Comparison of ENCODE assay signal across 17 cellular contexts in genomic region chr19:16374436-16374835, GRCh38. TPM values are rescaled to one million over a fixed set of nuclear protein-coding genes. Genes with fewer than 3 reads are reported as not detected.
DNase-seq lines count a peak whose midpoint lies in the region; ATAC-seq and TF ChIP-seq lines count a peak whose summit lies in the region.
"Had no signal": no experiment of that assay in that cellular context is flagged by ENCODE, and none has a peak within 500 bp of the region (broad histone marks: within the 10 kb centered on the region; RNA-seq: fewer than 3 reads in every experiment).

No MANE protein-coding gene starts in this region.

- DNase-seq in activated naive CD4-positive, alpha-beta T cell treated with anti-CD3 and anti-CD28 coated beads, Interleukin-2, amount 10 ng/mL, durations not matched to agents 7 days and 5 days = peak; percentile 64
- no peak for DNase-seq in activated naive CD4-positive, alpha-beta T cell treated with Interleukin-2 at 50 U/mL for 16 hours
- peak; percentile 47 for DNase-seq in activated CD4-positive, alpha-beta T cell treated with anti-CD3 and anti-CD28 coated beads, Interleukin-2, amount 10 ng/mL, durations not matched to agents 7 days and 5 days
- no peak for DNase-seq in esophagus muscularis mucosa (ENCODE audit: extremely low spot score)
- no peak for DNase-seq in LoVo (ENCODE audit: low spot score)
- no peak for DNase-seq in MM.1S
- DNase-seq: COR-L47, gastrocnemius medialis, NCI-H1092, NCI-H82, WERI-Rb-1 had no signal

- H3K27ac Mint-ChIP-seq in activated naive CD4-positive, alpha-beta T cell treated with anti-CD3 and anti-CD28 coated beads, Interleukin-2, amount 10 ng/mL, durations not matched to agents 7 days and 5 days = no peak overlapping the region
- no peak overlapping the region for H3K27ac Mint-ChIP-seq in activated CD4-positive, alpha-beta T cell treated with anti-CD3 and anti-CD28 coated beads, Interleukin-2, amount 10 ng/mL, durations not matched to agents 7 days and 5 days
- H3K27ac Mint-ChIP-seq in stimulated activated memory B cell treated with anti-CD40 and anti-IgM and Interleukin-4, amounts not matched to agents 10 μg/mL and 1 μg/mL and 100 μg/mL, for 72 hours = peak overlapping the region; percentile 57

- H3K36me3 Mint-ChIP-seq in activated naive CD4-positive, alpha-beta T cell treated with anti-CD3 and anti-CD28 coated beads, Interleukin-2, amount 10 ng/mL, durations not matched to agents 7 days and 5 days = peaks cover 63% of the 10 kb centered on the region
- peaks cover 51% of the 10 kb centered on the region for H3K36me3 Mint-ChIP-seq in activated CD4-positive, alpha-beta T cell treated with anti-CD3 and anti-CD28 coated beads, Interleukin-2, amount 10 ng/mL, durations not matched to agents 7 days and 5 days (ENCODE audit: low read depth)
- H3K36me3 Mint-ChIP-seq in stimulated activated memory B cell treated with anti-CD40 and anti-IgM and Interleukin-4, amounts not matched to agents 10 μg/mL and 1 μg/mL and 100 μg/mL, for 72 hours = peaks cover 59% of the 10 kb centered on the region

- TF ChIP-seq CTCF in esophagus muscularis mucosa (IDR thresholded peaks at IDR 0.05) (no peak), MM.1S (IDR thresholded peaks at IDR 0.05; ENCODE audit: low read length) (no peak)

- no peak overlapping the region for H2AFZ ChIP-seq in MM.1S (ENCODE audit: low read length)

- H3K4me1 Mint-ChIP-seq in activated naive CD4-positive, alpha-beta T cell treated with anti-CD3 and anti-CD28 coated beads, Interleukin-2, amount 10 ng/mL, durations not matched to agents 7 days and 5 days = peaks cover under 1% of the 10 kb centered on the region
- H3K4me1 Mint-ChIP-seq in activated CD4-positive, alpha-beta T cell treated with anti-CD3 and anti-CD28 coated beads, Interleukin-2, amount 10 ng/mL, durations not matched to agents 7 days and 5 days = peaks cover 61% of the 10 kb centered on the region
- peaks cover 56% of the 10 kb centered on the region for H3K4me1 Mint-ChIP-seq in stimulated activated memory B cell treated with anti-CD40 and anti-IgM and Interleukin-4, amounts not matched to agents 10 μg/mL and 1 μg/mL and 100 μg/mL, for 72 hours

- H3K4me3 Mint-ChIP-seq in activated naive CD4-positive, alpha-beta T cell treated with anti-CD3 and anti-CD28 coated beads, Interleukin-2, amount 10 ng/mL, durations not matched to agents 7 days and 5 days = peak overlapping the region; percentile 58
- H3K4me3 Mint-ChIP-seq in activated CD4-positive, alpha-beta T cell treated with anti-CD3 and anti-CD28 coated beads, Interleukin-2, amount 10 ng/mL, durations not matched to agents 7 days and 5 days = peak overlapping the region; percentile 52
- no peak overlapping the region for H3K4me3 Mint-ChIP-seq in stimulated activated memory B cell treated with anti-CD40 and anti-IgM and Interleukin-4, amounts not matched to agents 10 μg/mL and 1 μg/mL and 100 μg/mL, for 72 hours

- no peak overlapping the region for H3K4me2 ChIP-seq in MM.1S (ENCODE audit: low read depth, low read length)
- H3K4me2 ChIP-seq: smooth muscle cell had no signal

- H3K27ac ChIP-seq in esophagus muscularis mucosa (replicated peaks in 1 of 4) (peak overlapping the region in 3 of 4 donors; percentile 27 to 77 (median 63)), MM.1S (ENCODE audit: low read length) (no peak overlapping the region)
- H3K27ac ChIP-seq: gastrocnemius medialis, WERI-Rb-1 had no signal

- H3K9ac ChIP-seq in MM.1S (ENCODE audit: low read length) = no peak overlapping the region

- H3K27me3 ChIP-seq in esophagus muscularis mucosa = no peaks in the 10 kb centered on the region
- H3K27me3 ChIP-seq in MM.1S (replicated peaks; ENCODE audit: insufficient read depth, low read length) = no peaks in the 10 kb centered on the region
- H3K27me3 ChIP-seq: gastrocnemius medialis had no signal

- TF ChIP-seq EP300 in esophagus muscularis mucosa (IDR thresholded peaks at IDR 0.05) = no peak

- WGBS in esophagus muscularis mucosa = 85% methylated on average over 13 of the region's 13 CpGs

- POLR2A ChIA-PET in activated CD4-positive, alpha-beta T cell treated with anti-CD3 and anti-CD28 coated beads, Interleukin-2, amount 10 ng/mL, durations not matched to agents 7 days and 5 days (lab: Charles Lee) = interaction anchor here (1.8 to 1.9 kb wide), 2 partner anchors 46 to 50 kb away, joined by 6 read pairs; partner anchors contain the start of gene KLF2

- H3K36me3 ChIP-seq in esophagus muscularis mucosa (peaks cover 16 to 60% (median 49%) of the 10 kb centered on the region in 4 donors), MM.1S (replicated peaks; ENCODE audit: insufficient read depth, low read length) (no peaks in the 10 kb centered on the region)

- no peak overlapping the region for H3K4me3 ChIP-seq in esophagus muscularis mucosa
- H3K4me3 ChIP-seq in MM.1S (ENCODE audit: low read length) = no peak overlapping the region
- H3K4me3 ChIP-seq: coronary artery, gastrocnemius medialis, K562, smooth muscle cell had no signal

- intact Hi-C loops in esophagus muscularis mucosa (cut with DNase I) = no loop called here

- H3K4me1 ChIP-seq in esophagus muscularis mucosa = peaks cover 47 to 69% (median 58%) of the 10 kb centered on the region in 4 donors
- H3K4me1 ChIP-seq in MM.1S (ENCODE audit: low read length) = peaks cover 41% of the 10 kb centered on the region

- H3K79me2 ChIP-seq in MM.1S (ENCODE audit: low read length) = no peaks in the 10 kb centered on the region

- no peaks in the 10 kb centered on the region for H4K20me1 ChIP-seq in MM.1S (ENCODE audit: insufficient read depth, low read length)

- CTCF ChIA-PET in activated naive CD4-positive, alpha-beta T cell treated with anti-CD3 and anti-CD28 coated beads, Interleukin-2, amount 10 ng/mL, durations not matched to agents 7 days and 5 days (lab: Charles Lee) = interaction anchor here (0.7 to 4.4 kb wide), 4 partner anchors 8 to 46 kb away, joined by 3 to 37 read pairs (median 4); no protein-coding TSS in a partner anchor
- CTCF ChIA-PET in activated CD4-positive, alpha-beta T cell treated with anti-CD3 and anti-CD28 coated beads, Interleukin-2, amount 10 ng/mL, durations not matched to agents 7 days and 5 days (lab: Charles Lee) = interaction anchor here (0.6 to 4.6 kb wide), 6 partner anchors 8 to 166 kb away, joined by 3 to 31 read pairs (median 3); no protein-coding TSS in a partner anchor

- H3F3A ChIP-seq in MM.1S (ENCODE audit: insufficient read depth, low read length) = peaks cover 27% of the 10 kb centered on the region

- H3K9me3 Mint-ChIP-seq in activated naive CD4-positive, alpha-beta T cell treated with anti-CD3 and anti-CD28 coated beads, Interleukin-2, amount 10 ng/mL, durations not matched to agents 7 days and 5 days = no peaks in the 10 kb centered on the region
- no peaks in the 10 kb centered on the region for H3K9me3 Mint-ChIP-seq in activated CD4-positive, alpha-beta T cell treated with anti-CD3 and anti-CD28 coated beads, Interleukin-2, amount 10 ng/mL, durations not matched to agents 7 days and 5 days
- H3K9me3 Mint-ChIP-seq in stimulated activated memory B cell treated with anti-CD40 and anti-IgM and Interleukin-4, amounts not matched to agents 10 μg/mL and 1 μg/mL and 100 μg/mL, for 72 hours = no peaks in the 10 kb centered on the region

- no peak for TF ChIP-seq POLR2A in esophagus muscularis mucosa (IDR thresholded peaks at IDR 0.05; ENCODE audit: low read depth)

- no peaks in the 10 kb centered on the region for H3K9me2 ChIP-seq in MM.1S (replicated peaks; ENCODE audit: insufficient read depth, low read length)

- no peak for ATAC-seq in stimulated activated memory B cell treated with anti-CD40 and anti-IgM and Interleukin-4, amounts not matched to agents 10 μg/mL and 1 μg/mL and 100 μg/mL, for 72 hours
- no peak for ATAC-seq in HG03520 (IDR thresholded peaks at IDR 0.05; ENCODE audit: unreplicated experiment)
- ATAC-seq: gastrocnemius medialis, K562, Panc1 had no signal

- no peaks in the 10 kb centered on the region for H3K9me3 ChIP-seq in esophagus muscularis mucosa
- no peaks in the 10 kb centered on the region for H3K9me3 ChIP-seq in MM.1S (replicated peaks; ENCODE audit: insufficient read depth, low read length)
- H3K9me3 ChIP-seq: gastrocnemius medialis had no signal

- H3K27me3 Mint-ChIP-seq in activated naive CD4-positive, alpha-beta T cell treated with anti-CD3 and anti-CD28 coated beads, Interleukin-2, amount 10 ng/mL, durations not matched to agents 7 days and 5 days = no peaks in the 10 kb centered on the region
- no peaks in the 10 kb centered on the region for H3K27me3 Mint-ChIP-seq in activated CD4-positive, alpha-beta T cell treated with anti-CD3 and anti-CD28 coated beads, Interleukin-2, amount 10 ng/mL, durations not matched to agents 7 days and 5 days
- H3K27me3 Mint-ChIP-seq in stimulated activated memory B cell treated with anti-CD40 and anti-IgM and Interleukin-4, amounts not matched to agents 10 μg/mL and 1 μg/mL and 100 μg/mL, for 72 hours = no peaks in the 10 kb centered on the region

RNA-seq across cellular contexts. Expression of gene KLF2, which starts 49.8 kb away (rescaled TPM):
- 100 to 1,000 TPM; 253 to 255 TPM for total RNA-seq in activated CD4-positive, alpha-beta T cell treated with anti-CD3 and anti-CD28 coated beads, Interleukin-2, amount 10 ng/mL, durations not matched to agents 7 days and 5 days
- 10 to 100 TPM; 64.9 to 74.1 (median 68.5) TPM for total RNA-seq in esophagus muscularis mucosa

Comparison
In these comparisons a context has a peak if more than half of its experiments do, and no peak if none do; other contexts are left out.
1. DNase-seq: peak in activated naive CD4-positive, alpha-beta T cell treated with anti-CD3 and anti-CD28 coated beads, Interleukin-2, amount 10 ng/mL, durations not matched to agents 7 days and 5 days (single experiment) and activated CD4-positive, alpha-beta T cell treated with anti-CD3 and anti-CD28 coated beads, Interleukin-2, amount 10 ng/mL, durations not matched to agents 7 days and 5 days (single experiment); none in activated naive CD4-positive, alpha-beta T cell treated with Interleukin-2 at 50 U/mL for 16 hours (single experiment), esophagus muscularis mucosa (single experiment), LoVo (single experiment) and MM.1S (single experiment).